Comparison of ENCODE assay signal across 18 cellular contexts in the genomic region with DNA sequence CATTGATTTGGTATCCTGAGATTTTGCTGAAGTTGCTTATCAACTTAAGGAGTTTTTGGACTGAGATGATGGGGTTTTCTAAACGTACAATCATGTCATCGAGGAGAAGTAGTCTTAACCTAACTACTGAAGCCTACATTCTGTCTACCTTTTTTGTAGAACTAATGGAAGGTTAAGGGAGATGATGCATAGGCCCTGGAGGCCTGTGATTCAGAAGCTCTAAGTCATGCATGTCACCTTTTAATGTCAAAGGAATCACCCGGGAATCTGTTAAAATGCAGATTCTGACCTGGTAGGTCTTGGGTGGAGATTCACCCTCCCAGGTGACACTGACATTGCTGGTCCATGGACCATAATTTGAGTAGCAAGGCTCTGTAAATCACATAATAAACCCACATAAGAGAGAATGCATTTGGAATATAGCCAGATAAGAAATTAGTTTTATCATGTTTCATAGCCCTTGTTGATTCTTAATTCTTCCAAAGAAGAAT.
DNase-seq lines count a peak whose midpoint lies in the region; TF ChIP-seq lines count a peak whose summit lies in the region.
"Had no signal": no experiment of that assay in that cellular context is flagged by ENCODE, and none has a peak within 500 bp of the region (broad histone marks: within the 10 kb centered on the region; RNA-seq: fewer than 3 reads in every experiment).

No MANE protein-coding gene starts in this region.

- no peak overlapping the region for H3K4me3 Mint-ChIP-seq in neural progenitor cell
- H3K4me3 Mint-ChIP-seq: CD4-positive, CD25-positive, alpha-beta regulatory T cell had no signal

- no peak for TF ChIP-seq CTCF in epithelial cell of esophagus (IDR thresholded peaks at IDR 0.05; ENCODE audit: insufficient read depth, low read depth, low read length, missing control alignments)
- no peak for TF ChIP-seq CTCF in neural progenitor cell (IDR thresholded peaks at IDR 0.05)

- DNase-seq in ELR (ENCODE audit: low read depth) (peak; percentile 29), NCI-H69 (lab: John Stamatoyannopoulos, UW) (peak; percentile 14), epithelial cell of esophagus (ENCODE audit: low read depth) (peak; percentile 70), renal cortical epithelial cell (ENCODE audit: low read depth) (peak; percentile 58), SW480 (ENCODE audit: low spot score) (no peak), neural progenitor cell (ENCODE audit: low spot score) (no peak), DMS 273 treated with DMSO at 0.1 percent for 48 hours (lab: John Stamatoyannopoulos, UW) (no peak)
- DNase-seq: CD4-positive, CD25-positive, alpha-beta regulatory T cell; GDM1; Kasumi-1; MG63; NCI-H2029; NCI-H446 treated with DMSO at 0.1 percent for 48 hours; NCI-H526; Peyer's patch; SIG-M5 had no signal

- H3K9ac ChIP-seq in neural progenitor cell = no peak overlapping the region
- H3K9ac ChIP-seq: BLaER1 had no signal

- no peaks in the 10 kb centered on the region for H4K20me1 ChIP-seq in neural progenitor cell (ENCODE audit: low read depth)
- H4K20me1 ChIP-seq: BLaER1 had no signal

- H3K9me3 ChIP-seq in neural progenitor cell (ENCODE audit: low read depth) = no peaks in the 10 kb centered on the region
- H3K9me3 ChIP-seq: MG63 had no signal

- no peaks in the 10 kb centered on the region for H3K4me1 ChIP-seq in neural progenitor cell
- H3K4me1 ChIP-seq: BLaER1, Peyer's patch had no signal

- H3K36me3 ChIP-seq in neural progenitor cell = peaks cover 18% of the 10 kb centered on the region

- peaks cover 27% of the 10 kb centered on the region for H3K9me3 Mint-ChIP-seq in neural progenitor cell

- H3K27ac ChIP-seq in neural progenitor cell = no peak overlapping the region
- H3K27ac ChIP-seq: BLaER1, Peyer's patch, SK-N-MC had no signal

- H3K27me3 ChIP-seq in neural progenitor cell = no peaks in the 10 kb centered on the region
- H3K27me3 ChIP-seq: BLaER1, MG63, Peyer's patch had no signal

- H3K36me3 Mint-ChIP-seq in neural progenitor cell = peaks cover 53% of the 10 kb centered on the region

- H3K27ac Mint-ChIP-seq in neural progenitor cell = no peak overlapping the region
- H3K27ac Mint-ChIP-seq: CD4-positive, CD25-positive, alpha-beta regulatory T cell had no signal

- H3K4me1 Mint-ChIP-seq in neural progenitor cell = no peaks in the 10 kb centered on the region
- H3K4me1 Mint-ChIP-seq: CD4-positive, CD25-positive, alpha-beta regulatory T cell had no signal

- H3K4me2 ChIP-seq in neural progenitor cell = no peak overlapping the region
- H3K4me2 ChIP-seq: BLaER1 had no signal

- no peak overlapping the region for H2AFZ ChIP-seq in neural progenitor cell (replicated peaks)

- no peaks in the 10 kb centered on the region for H3K79me2 ChIP-seq in neural progenitor cell (ENCODE audit: low read depth)

- H3K4me3 ChIP-seq in epithelial cell of esophagus (ENCODE audit: low read length) (no peak overlapping the region), neural progenitor cell (no peak overlapping the region)
- H3K4me3 ChIP-seq: BLaER1, MG63, Peyer's patch, SK-N-MC had no signal

- no peaks in the 10 kb centered on the region for H3F3A ChIP-seq in neural progenitor cell (ENCODE audit: low read depth)

- peaks cover under 1% of the 10 kb centered on the region for H3K27me3 Mint-ChIP-seq in neural progenitor cell (ENCODE audit: insufficient read depth, low read depth)
- H3K27me3 Mint-ChIP-seq: CD4-positive, CD25-positive, alpha-beta regulatory T cell had no signal

Comparison
In these comparisons a context has a peak if more than half of its experiments do, and no peak if none do; other contexts are left out.
1. DNase-seq: peak in ELR (single experiment), NCI-H69 (single experiment), epithelial cell of esophagus (single experiment) and renal cortical epithelial cell (single experiment); none in SW480 (single experiment), neural progenitor cell (single experiment) and DMS 273 treated with DMSO at 0.1 percent for 48 hours (single experiment).